In the genomic region with DNA sequence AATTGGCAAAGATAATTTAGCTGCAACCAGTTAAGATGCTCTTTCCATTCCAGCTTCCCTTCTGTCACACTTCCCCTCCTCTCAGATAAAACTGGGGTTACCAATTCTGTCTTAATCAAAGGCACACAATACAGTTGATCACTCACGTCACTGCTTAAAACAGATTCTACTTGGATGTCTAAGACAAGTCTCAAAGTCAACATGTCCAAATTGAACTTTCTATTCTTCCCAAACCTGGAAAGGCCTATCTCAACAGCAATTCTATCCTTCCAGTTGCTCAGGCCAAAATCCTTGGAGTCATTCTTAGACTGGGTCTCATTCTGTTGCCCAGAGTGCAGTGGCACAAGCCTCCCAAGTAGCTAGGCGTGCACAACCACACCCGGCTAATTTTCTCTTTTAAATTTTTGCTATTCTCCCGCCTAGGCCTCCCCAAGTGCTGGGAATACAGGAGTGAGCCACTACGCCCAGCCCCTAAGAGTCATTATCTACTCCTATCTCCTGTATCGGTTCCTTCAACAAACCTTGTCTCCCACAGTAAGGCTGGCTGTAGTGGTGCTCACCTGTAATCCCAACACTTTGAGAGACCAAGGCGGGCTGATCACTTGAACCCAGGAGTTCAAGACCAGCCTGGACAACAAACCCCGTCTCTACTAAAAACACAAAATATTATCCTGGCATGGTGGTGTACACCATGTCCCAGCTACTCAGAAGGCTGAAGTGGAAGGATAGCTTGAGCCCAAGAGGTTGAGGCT, we compare ENCODE assay signal across 11 cellular contexts. TPM values are rescaled to one million over a fixed set of nuclear protein-coding genes. Genes with fewer than 3 reads are reported as not detected.
DNase-seq lines count a peak whose midpoint lies in the region; TF ChIP-seq lines count a peak whose summit lies in the region.
"Had no signal": no experiment of that assay in that cellular context is flagged by ENCODE, and none has a peak within 500 bp of the region (broad histone marks: within the 10 kb centered on the region; RNA-seq: fewer than 3 reads in every experiment).

No MANE protein-coding gene starts in this region.

- H3K79me2 ChIP-seq in OCI-LY7 (ENCODE audit: insufficient read depth, low read depth, low read length) = peaks cover 60% of the 10 kb centered on the region
- H3K79me2 ChIP-seq in PC-9 (ENCODE audit: low read depth) = peaks cover 74% of the 10 kb centered on the region

- H3K4me1 Mint-ChIP-seq in activated CD4-positive, alpha-beta memory T cell treated with anti-CD3 and anti-CD28 coated beads for 36 hours (ENCODE audit: low read depth) = peaks cover 67% of the 10 kb centered on the region
- peaks cover 69% of the 10 kb centered on the region for H3K4me1 Mint-ChIP-seq in activated CD4-positive, alpha-beta memory T cell treated with anti-CD3 and anti-CD28 coated beads, Interleukin-2, amount 10 ng/mL, durations not matched to agents 7 days and 5 days
- H3K4me1 Mint-ChIP-seq in mesothelial cell of epicardium = peaks cover 26% of the 10 kb centered on the region

- H3K4me2 ChIP-seq in OCI-LY7 (ENCODE audit: low read length) (peak overlapping the region; percentile 76; the same call in 1 of the 2 replicates), PC-9 (no peak overlapping the region)

- H3K4me1 ChIP-seq in OCI-LY7 (ENCODE audit: insufficient read depth, low read length, poor library complexity, severe bottlenecking) (peaks cover 36% of the 10 kb centered on the region), PC-9 (replicated peaks; ENCODE audit: insufficient read depth) (peaks cover 26% of the 10 kb centered on the region)

- no peak overlapping the region for H3K4me3 Mint-ChIP-seq in activated CD4-positive, alpha-beta memory T cell treated with anti-CD3 and anti-CD28 coated beads for 36 hours
- no peak overlapping the region for H3K4me3 Mint-ChIP-seq in activated CD4-positive, alpha-beta memory T cell treated with anti-CD3 and anti-CD28 coated beads, Interleukin-2, amount 10 ng/mL, durations not matched to agents 7 days and 5 days
- no peak overlapping the region for H3K4me3 Mint-ChIP-seq in mesothelial cell of epicardium

- BruUV-seq in OCI-LY7 (replicated peaks; lab: Mats Ljungman, UMichigan) (no TSS peak), PC-9 (replicated peaks; lab: Mats Ljungman, UMichigan) (no TSS peak)

- H4K20me1 ChIP-seq in OCI-LY7 (ENCODE audit: insufficient read depth, low read length) (peaks cover 41% of the 10 kb centered on the region), PC-9 (ENCODE audit: insufficient read depth) (peaks cover 51% of the 10 kb centered on the region)

- intact Hi-C loops in activated CD4-positive, alpha-beta memory T cell treated with anti-CD3 and anti-CD28 coated beads for 36 hours (cut with micrococcal nuclease) = no loop called here
- intact Hi-C loops in OCI-LY7 (cut with micrococcal nuclease; ENCODE audit: unreplicated experiment) = no loop called here
- intact Hi-C loops in PC-9 (cut with micrococcal nuclease; ENCODE audit: unreplicated experiment) = loop anchor here (10.0 kb wide), 2 partner anchors 77 to 117 kb away; no protein-coding TSS in a partner anchor

- H3K36me3 ChIP-seq in OCI-LY7 (ENCODE audit: insufficient read depth, low read length) (peaks cover 90% of the 10 kb centered on the region), PC-9 (ENCODE audit: low read depth) (peaks cover 44% of the 10 kb centered on the region)

- peaks cover 66% of the 10 kb centered on the region for H3K36me3 Mint-ChIP-seq in activated CD4-positive, alpha-beta memory T cell treated with anti-CD3 and anti-CD28 coated beads for 36 hours
- peaks cover 80% of the 10 kb centered on the region for H3K36me3 Mint-ChIP-seq in activated CD4-positive, alpha-beta memory T cell treated with anti-CD3 and anti-CD28 coated beads, Interleukin-2, amount 10 ng/mL, durations not matched to agents 7 days and 5 days (ENCODE audit: low read depth)
- H3K36me3 Mint-ChIP-seq in mesothelial cell of epicardium = peaks cover 31% of the 10 kb centered on the region

- peaks cover 3% of the 10 kb centered on the region for H3K27me3 Mint-ChIP-seq in activated CD4-positive, alpha-beta memory T cell treated with anti-CD3 and anti-CD28 coated beads for 36 hours
- no peaks in the 10 kb centered on the region for H3K27me3 Mint-ChIP-seq in activated CD4-positive, alpha-beta memory T cell treated with anti-CD3 and anti-CD28 coated beads, Interleukin-2, amount 10 ng/mL, durations not matched to agents 7 days and 5 days
- H3K27me3 Mint-ChIP-seq in mesothelial cell of epicardium (ENCODE audit: low read depth) = no peaks in the 10 kb centered on the region

- peak overlapping the region; percentile 40 for H3K27ac Mint-ChIP-seq in activated CD4-positive, alpha-beta memory T cell treated with anti-CD3 and anti-CD28 coated beads for 36 hours
- no peak overlapping the region for H3K27ac Mint-ChIP-seq in activated CD4-positive, alpha-beta memory T cell treated with anti-CD3 and anti-CD28 coated beads, Interleukin-2, amount 10 ng/mL, durations not matched to agents 7 days and 5 days
- H3K27ac Mint-ChIP-seq in mesothelial cell of epicardium = peak overlapping the region; percentile 52

- H3K27me3 ChIP-seq in PC-9 (ENCODE audit: insufficient read depth, low read depth) = no peaks in the 10 kb centered on the region
- H3K27me3 ChIP-seq: dorsolateral prefrontal cortex had no signal

- H3K27ac ChIP-seq in OCI-LY7 (ENCODE audit: low read depth, low read length, poor library complexity, severe bottlenecking) = peak overlapping the region; percentile 2
- no peak overlapping the region; the same call in 1 of the 2 replicates for H3K27ac ChIP-seq in PC-9
- H3K27ac ChIP-seq: dorsolateral prefrontal cortex had no signal

- H3K9me2 ChIP-seq in OCI-LY7 (ENCODE audit: insufficient read depth, low read length) (no peaks in the 10 kb centered on the region), PC-9 (ENCODE audit: insufficient read depth) (no peaks in the 10 kb centered on the region)

- no peaks in the 10 kb centered on the region for H3K9me3 Mint-ChIP-seq in activated CD4-positive, alpha-beta memory T cell treated with anti-CD3 and anti-CD28 coated beads for 36 hours
- no peaks in the 10 kb centered on the region for H3K9me3 Mint-ChIP-seq in activated CD4-positive, alpha-beta memory T cell treated with anti-CD3 and anti-CD28 coated beads, Interleukin-2, amount 10 ng/mL, durations not matched to agents 7 days and 5 days
- H3K9me3 Mint-ChIP-seq in mesothelial cell of epicardium = no peaks in the 10 kb centered on the region

- no peak for DNase-seq in activated CD4-positive, alpha-beta memory T cell treated with anti-CD3 and anti-CD28 coated beads for 36 hours
- DNase-seq in activated CD4-positive, alpha-beta memory T cell treated with anti-CD3 and anti-CD28 coated beads, Interleukin-2, amount 10 ng/mL, durations not matched to agents 7 days and 5 days = no peak
- no peak for DNase-seq in OCI-LY7 (ENCODE audit: low spot score)
- DNase-seq in mesothelial cell of epicardium (ENCODE audit: low spot score in 2 of 2, unreplicated experiment in 2 of 2) = no peak
- no peak for DNase-seq in nucleus accumbens (lab: John Stamatoyannopoulos, UW)
- DNase-seq in PC-9 = no peak
- DNase-seq: dorsolateral prefrontal cortex, glutamatergic neuron, NCI-H1436 treated with DMSO at 0.1 percent for 48 hours, right cardiac atrium, T-helper 9 cell had no signal

- H3K4me3 ChIP-seq in OCI-LY7 (ENCODE audit: low read depth, low read length, poor library complexity, severe bottlenecking) = no peak overlapping the region
- no peak overlapping the region for H3K4me3 ChIP-seq in PC-9
- H3K4me3 ChIP-seq: dorsolateral prefrontal cortex had no signal

- H3F3A ChIP-seq in PC-9 (ENCODE audit: insufficient read depth, low read depth) = peaks cover 67% of the 10 kb centered on the region

- POLR2A ChIA-PET in activated CD4-positive, alpha-beta memory T cell treated with anti-CD3 and anti-CD28 coated beads for 36 hours (lab: Charles Lee) = interaction anchor here (0.5 to 1.8 kb wide), 4 partner anchors 18 to 280 kb away, joined by 4 to 8 read pairs (median 4); a partner anchor contains a TSS
- POLR2A ChIA-PET in activated CD4-positive, alpha-beta memory T cell treated with anti-CD3 and anti-CD28 coated beads, Interleukin-2, amount 10 ng/mL, durations not matched to agents 7 days and 5 days (lab: Charles Lee) = interaction anchor here (0.8 to 9.3 kb wide), 4 partner anchors 17 to 271 kb away, joined by 3 to 243 read pairs (median 4); a partner anchor contains a TSS
- POLR2A ChIA-PET in OCI-LY7 (lab: Charles Lee) = no interaction called here
- POLR2A ChIA-PET in PC-9 (lab: Charles Lee; ENCODE audit: unreplicated experiment) = no interaction called here

- no peak for TF ChIP-seq CTCF in OCI-LY7 (conservative IDR thresholded peaks at IDR 0.05; ENCODE audit: low read length)
- TF ChIP-seq CTCF in mesothelial cell of epicardium (IDR thresholded peaks at IDR 0.05; ENCODE audit: unreplicated experiment) = no peak
- no peak for TF ChIP-seq CTCF in PC-9 (conservative IDR thresholded peaks at IDR 0.05)

- H3K9me3 ChIP-seq in OCI-LY7 (ENCODE audit: low read length) (no peaks in the 10 kb centered on the region), PC-9 (ENCODE audit: insufficient read depth, low read depth) (no peaks in the 10 kb centered on the region)

- CTCF ChIA-PET in activated CD4-positive, alpha-beta memory T cell treated with anti-CD3 and anti-CD28 coated beads for 36 hours (lab: Charles Lee) = interaction anchor here (0.8 to 1.3 kb wide), 2 partner anchors 84 to 120 kb away, joined by 3 to 5 read pairs; no protein-coding TSS in a partner anchor
- CTCF ChIA-PET in activated CD4-positive, alpha-beta memory T cell treated with anti-CD3 and anti-CD28 coated beads, Interleukin-2, amount 10 ng/mL, durations not matched to agents 7 days and 5 days (lab: Charles Lee) = no interaction called here
- CTCF ChIA-PET in OCI-LY7 (lab: Charles Lee; ENCODE audit: unreplicated experiment) (no interaction called here), PC-9 (lab: Charles Lee) (interaction anchor here (0.7 kb wide), 1 partner anchor 52 kb away, joined by 11 read pairs; no protein-coding TSS in a partner anchor)

- no peak overlapping the region for H2AFZ ChIP-seq in OCI-LY7 (ENCODE audit: low read length)
- no peak overlapping the region for H2AFZ ChIP-seq in PC-9

RNA-seq across cellular contexts. Expression of a gene that starts 4.8 kb away (rescaled TPM):
- 1,000 to 10,000 TPM; 2,029 to 2,157 TPM for total RNA-seq in activated CD4-positive, alpha-beta memory T cell treated with anti-CD3 and anti-CD28 coated beads for 36 hours
- total RNA-seq in activated CD4-positive, alpha-beta memory T cell treated with anti-CD3 and anti-CD28 coated beads, Interleukin-2, amount 10 ng/mL, durations not matched to agents 7 days and 5 days = 1,000 to 10,000 TPM; 1,659 to 1,700 TPM
- 3,800 and 6,504 TPM in 2 replicates for total RNA-seq in OCI-LY7 (2014; rRNA removed; shearing (Covaris generic))
- total RNA-seq in OCI-LY7 (2022) = 2,010 and 2,518 TPM in 2 replicates
- 1,338 to 1,394 TPM (median 1,392 TPM) in 3 replicates for total RNA-seq in mesothelial cell of epicardium
- 1,018 and 1,294 TPM in 2 replicates for total RNA-seq in PC-9 (2021)

RNA-seq across cellular contexts. Expression of a gene that starts 17.4 kb away (rescaled TPM):
- 10 to 100 TPM; 51.8 to 52.0 TPM for total RNA-seq in activated CD4-positive, alpha-beta memory T cell treated with anti-CD3 and anti-CD28 coated beads for 36 hours
- total RNA-seq in activated CD4-positive, alpha-beta memory T cell treated with anti-CD3 and anti-CD28 coated beads, Interleukin-2, amount 10 ng/mL, durations not matched to agents 7 days and 5 days = 10 to 100 TPM; 48.7 to 53.2 TPM
- 83.4 and 89.8 TPM in 2 replicates for total RNA-seq in OCI-LY7 (2014; rRNA removed; shearing (Covaris generic))
- total RNA-seq in OCI-LY7 (2022) (73.0 and 80.3 TPM in 2 replicates), mesothelial cell of epicardium (8.8 to 10.9 TPM (median 9.2 TPM) in 3 replicates), PC-9 (2021) (16.1 and 19.0 TPM in 2 replicates)

RNA-seq across cellular contexts. Expression of a gene that starts 39.0 kb away (rescaled TPM):
- 100 to 1,000 TPM; 314 to 320 TPM for total RNA-seq in activated CD4-positive, alpha-beta memory T cell treated with anti-CD3 and anti-CD28 coated beads for 36 hours
- 100 to 1,000 TPM; 320 to 330 TPM for total RNA-seq in activated CD4-positive, alpha-beta memory T cell treated with anti-CD3 and anti-CD28 coated beads, Interleukin-2, amount 10 ng/mL, durations not matched to agents 7 days and 5 days
- 257 and 441 TPM in 2 replicates for total RNA-seq in OCI-LY7 (2014; rRNA removed; shearing (Covaris generic))
- total RNA-seq in OCI-LY7 (2022) (306 and 313 TPM in 2 replicates), mesothelial cell of epicardium (148 to 149 TPM (median 149 TPM) in 3 replicates), PC-9 (2021) (120 and 151 TPM in 2 replicates)

RNA-seq across cellular contexts. Expression of a gene that starts 39.2 kb away (rescaled TPM):
- total RNA-seq in activated CD4-positive, alpha-beta memory T cell treated with anti-CD3 and anti-CD28 coated beads for 36 hours = 10 to 100 TPM; 40.4 to 43.7 TPM
- total RNA-seq in activated CD4-positive, alpha-beta memory T cell treated with anti-CD3 and anti-CD28 coated beads, Interleukin-2, amount 10 ng/mL, durations not matched to agents 7 days and 5 days = 10 to 100 TPM; 82.7 to 86.5 TPM
- total RNA-seq in OCI-LY7 (2014; rRNA removed; shearing (Covaris generic)) = 79.3 and 83.5 TPM in 2 replicates
- total RNA-seq in OCI-LY7 (2022) (70.0 and 71.7 TPM in 2 replicates), mesothelial cell of epicardium (18.7 to 20.3 TPM (median 19.2 TPM) in 3 replicates), PC-9 (2021) (18.9 and 22.0 TPM in 2 replicates)

RNA-seq across cellular contexts. Expression of a gene that starts 53.7 kb away (rescaled TPM):
- total RNA-seq in activated CD4-positive, alpha-beta memory T cell treated with anti-CD3 and anti-CD28 coated beads for 36 hours = 10 to 100 TPM in 1 of 2 experiments, 1 to 10 TPM in 1; 9.9 to 10.4 TPM
- total RNA-seq in activated CD4-positive, alpha-beta memory T cell treated with anti-CD3 and anti-CD28 coated beads, Interleukin-2, amount 10 ng/mL, durations not matched to agents 7 days and 5 days = 1 to 10 TPM; 7.4 to 7.5 TPM
- 14.7 and 17.2 TPM in 2 replicates for total RNA-seq in OCI-LY7 (2014; rRNA removed; shearing (Covaris generic))
- total RNA-seq in OCI-LY7 (2022) = 9.7 and 11.6 TPM in 2 replicates
- total RNA-seq in mesothelial cell of epicardium = 10.8 to 11.8 TPM (median 11.5 TPM) in 3 replicates
- total RNA-seq in PC-9 (2021) = 8.2 and 9.5 TPM in 2 replicates

Comparison
In these comparisons a context has a peak if more than half of its experiments do, and no peak if none do; other contexts are left out.
1. CTCF ChIA-PET loops: an anchor here in activated CD4-positive, alpha-beta memory T cell treated with anti-CD3 and anti-CD28 coated beads for 36 hours (0.8 to 1.3 kb wide) and PC-9 (0.7 kb wide); none called in activated CD4-positive, alpha-beta memory T cell treated with anti-CD3 and anti-CD28 coated beads, Interleukin-2, amount 10 ng/mL, durations not matched to agents 7 days and 5 days and OCI-LY7.
2. POLR2A ChIA-PET loops: an anchor here in activated CD4-positive, alpha-beta memory T cell treated with anti-CD3 and anti-CD28 coated beads for 36 hours (0.5 to 1.8 kb wide) and activated CD4-positive, alpha-beta memory T cell treated with anti-CD3 and anti-CD28 coated beads, Interleukin-2, amount 10 ng/mL, durations not matched to agents 7 days and 5 days (0.8 to 9.3 kb wide); none called in OCI-LY7 and PC-9.